28 cellular contexts compared by ENCODE assay signal in the genomic region with DNA sequence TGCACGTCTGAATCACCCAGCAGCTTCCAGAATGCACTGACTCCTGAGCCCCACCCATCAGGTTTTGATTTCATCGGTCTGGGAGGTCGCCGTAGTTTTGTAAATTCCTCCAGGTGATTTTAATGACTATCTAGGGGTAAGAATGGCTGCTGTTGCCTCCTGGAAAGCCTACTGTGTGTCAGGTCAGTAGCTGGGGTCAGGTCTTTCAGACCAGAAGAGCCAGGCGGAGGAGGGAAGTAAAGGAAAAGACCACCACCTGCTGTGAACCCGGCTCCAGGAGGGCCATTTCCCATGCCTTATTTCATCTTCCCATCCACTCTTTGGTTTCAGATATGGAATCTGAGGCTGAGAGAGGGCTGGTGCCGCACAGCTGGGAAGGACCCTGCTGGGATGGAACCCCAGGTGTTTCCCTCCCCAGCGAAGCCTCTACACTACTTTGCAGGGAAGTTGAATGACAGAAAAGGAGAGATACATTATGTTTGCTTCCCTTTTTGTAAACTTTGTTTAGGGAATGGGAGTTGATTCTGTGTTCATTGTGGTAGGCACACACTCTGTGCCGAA. TPM values are rescaled to one million over a fixed set of nuclear protein-coding genes. Genes with fewer than 3 reads are reported as not detected.
"Had no signal": no experiment of that assay in that cellular context is flagged by ENCODE, and none has a peak within 500 bp of the region (broad histone marks: within the 10 kb centered on the region; RNA-seq: fewer than 3 reads in every experiment).

No MANE protein-coding gene starts in this region.

- H3K4me3 Mint-ChIP-seq: dendritic cell treated with granulocyte-macrophage colony-stimulating factor and Interleukin-4, amounts not matched to agents 40 ng/mL and 50 ng/mL, for 4 days; immature natural killer cell; memory B cell; naive B cell; natural killer cell treated with Interleukin-12 subunit alpha and Interleukin-12 subunit beta and Interleukin-15 and Interleukin-18, amount 100 ng/mL, for 72 hours; stimulated activated memory B cell treated with anti-CD40 and anti-IgM and Interleukin-4, amounts not matched to agents 10 μg/mL and 1 μg/mL and 100 μg/mL, for 72 hours; type B pancreatic cell had no signal

- H3K27me3 Mint-ChIP-seq: natural killer cell treated with Interleukin-12 subunit alpha and Interleukin-12 subunit beta and Interleukin-15 and Interleukin-18, amount 100 ng/mL, for 72 hours had no signal

- H3K36me3 Mint-ChIP-seq: immature natural killer cell; memory B cell; naive B cell; natural killer cell treated with Interleukin-12 subunit alpha and Interleukin-12 subunit beta and Interleukin-15 and Interleukin-18, amount 100 ng/mL, for 72 hours; stimulated activated memory B cell treated with anti-CD40 and anti-IgM and Interleukin-4, amounts not matched to agents 10 μg/mL and 1 μg/mL and 100 μg/mL, for 72 hours; type B pancreatic cell had no signal

- H3K4me1 Mint-ChIP-seq: immature natural killer cell; memory B cell; naive B cell; stimulated activated memory B cell treated with anti-CD40 and anti-IgM and Interleukin-4, amounts not matched to agents 10 μg/mL and 1 μg/mL and 100 μg/mL, for 72 hours had no signal

- H3K27ac Mint-ChIP-seq: dendritic cell treated with granulocyte-macrophage colony-stimulating factor and Interleukin-4, amounts not matched to agents 40 ng/mL and 50 ng/mL, for 4 days; memory B cell; natural killer cell treated with Interleukin-12 subunit alpha and Interleukin-12 subunit beta and Interleukin-15 and Interleukin-18, amount 100 ng/mL, for 72 hours; stimulated activated memory B cell treated with anti-CD40 and anti-IgM and Interleukin-4, amounts not matched to agents 10 μg/mL and 1 μg/mL and 100 μg/mL, for 72 hours; type B pancreatic cell had no signal

- H3K4me3 ChIP-seq: colonic mucosa, lung, ovary, psoas muscle, sigmoid colon, testis, tibial artery had no signal

- H3K9me3 Mint-ChIP-seq: dendritic cell treated with granulocyte-macrophage colony-stimulating factor and Interleukin-4, amounts not matched to agents 40 ng/mL and 50 ng/mL, for 4 days; immature natural killer cell; memory B cell; natural killer cell treated with Interleukin-12 subunit alpha and Interleukin-12 subunit beta and Interleukin-15 and Interleukin-18, amount 100 ng/mL, for 72 hours; stimulated activated memory B cell treated with anti-CD40 and anti-IgM and Interleukin-4, amounts not matched to agents 10 μg/mL and 1 μg/mL and 100 μg/mL, for 72 hours; type B pancreatic cell had no signal

- DNase-seq: colonic mucosa; effector CD8-positive, alpha-beta T cell; erythroblast; hypothalamus; immature natural killer cell; naive B cell; nucleus accumbens; ovary; psoas muscle; right cardiac atrium; sigmoid colon; stimulated activated CD4-positive, alpha-beta T cell treated with anti-CD3 and anti-CD28 coated beads, Interleukin-2, amount 100 ng/mL, for 24 hours; stimulated activated CD4-positive, alpha-beta T cell treated with anti-CD3 and anti-CD28 coated beads, Interleukin-4, amount 100 ng/mL, for 24 hours; stimulated activated naive CD8-positive, alpha-beta T cell treated with anti-CD3 and anti-CD28 coated beads, Interleukin-15, Interleukin-2, amounts not matched to agents 100 U/mL and 50 U/mL, for 24 hours; substantia nigra; testis; tibial artery had no signal

- FAIRE-seq: endothelial cell of umbilical vein, frontal cortex, keratinocyte had no signal

- ATAC-seq: left lobe of liver; natural killer cell treated with Interleukin-12 subunit alpha and Interleukin-12 subunit beta and Interleukin-15 and Interleukin-18, amount 100 ng/mL, for 72 hours; psoas muscle; right cardiac atrium; stimulated activated memory B cell treated with anti-CD40 and anti-IgM and Interleukin-4, amounts not matched to agents 10 μg/mL and 1 μg/mL and 100 μg/mL, for 72 hours; stimulated activated naive CD8-positive, alpha-beta T cell treated with anti-CD3 and anti-CD28 coated beads, Interleukin-15, Interleukin-2, amounts not matched to agents 100 U/mL and 50 U/mL, for 24 hours had no signal

RNA-seq across cellular contexts. Expression of gene ADAMTS14, which starts 19.8 kb away (rescaled TPM):
- total RNA-seq: endothelial cell of umbilical vein, mononuclear cell had no signal
- polyA plus RNA-seq: endothelial cell of umbilical vein had no signal
